ENCODE assay signal across 10 cellular contexts in genomic region chr12:51847830-51848727, GRCh38. TPM values are rescaled to one million over a fixed set of nuclear protein-coding genes. Genes with fewer than 3 reads are reported as not detected.
DNase-seq lines count a peak whose midpoint lies in the region; ATAC-seq and TF ChIP-seq lines count a peak whose summit lies in the region.
"Had no signal": no experiment of that assay in that cellular context is flagged by ENCODE, and none has a peak within 500 bp of the region (broad histone marks: within the 10 kb centered on the region; RNA-seq: fewer than 3 reads in every experiment).

TSS of gene FIGNL2 (minus strand) at chr12:51848718. CDS start at chr12:51822413, 26,305 bp downstream.

- no peak for TF ChIP-seq POLR2A in Peyer's patch (IDR thresholded peaks at IDR 0.05)

- peaks cover 4% of the 10 kb centered on the region for H3K36me3 Mint-ChIP-seq in progenitor cell of endocrine pancreas (ENCODE audit: insufficient read depth)
- H3K36me3 Mint-ChIP-seq: activated naive CD4-positive, alpha-beta T cell treated with anti-CD3 and anti-CD28 coated beads, Interleukin-2, amount 50 U/mL, for 72 hours had no signal

- H3K27ac Mint-ChIP-seq in progenitor cell of endocrine pancreas, result peak within 1 kb of the TSS; percentile 90
- H3K27ac Mint-ChIP-seq: activated naive CD4-positive, alpha-beta T cell treated with anti-CD3 and anti-CD28 coated beads, Interleukin-2, amount 50 U/mL, for 72 hours had no signal

- H3K36me3 ChIP-seq in BLaER1, result no peaks in the 10 kb centered on the region
- H3K36me3 ChIP-seq in Peyer's patch, result no peaks in the 10 kb centered on the region
- no peaks in the 10 kb centered on the region for H3K36me3 ChIP-seq in SJCRH30

- H3K9me3 Mint-ChIP-seq in progenitor cell of endocrine pancreas (ENCODE audit: low read depth), result no peaks in the 10 kb centered on the region
- H3K9me3 Mint-ChIP-seq: activated naive CD4-positive, alpha-beta T cell treated with anti-CD3 and anti-CD28 coated beads, Interleukin-2, amount 50 U/mL, for 72 hours had no signal

- no peak for DNase-seq in Peyer's patch
- DNase-seq in left cardiac atrium, result no peak
- peak; percentile 52 for DNase-seq in progenitor cell of endocrine pancreas (ENCODE audit: low spot score, unreplicated experiment)
- DNase-seq in SJCRH30, result no peak
- no peak for DNase-seq in NCI-H1417 (lab: John Stamatoyannopoulos, UW)
- no peak for DNase-seq in central memory CD4-positive, alpha-beta T cell
- no peak for DNase-seq in iPS-NIHi7 (ENCODE audit: extremely low spot score)
- DNase-seq: NCI-H1930 had no signal

- no peaks in the 10 kb centered on the region for H3K27me3 Mint-ChIP-seq in progenitor cell of endocrine pancreas

- H3K9ac ChIP-seq in BLaER1, result no peak within 1 kb of the TSS

- H4K20me1 ChIP-seq in BLaER1, result no peaks in the 10 kb centered on the region

- no peaks in the 10 kb centered on the region for H3K9me3 ChIP-seq in BLaER1
- H3K9me3 ChIP-seq in Peyer's patch, result no peaks in the 10 kb centered on the region
- H3K9me3 ChIP-seq in SJCRH30 (replicated peaks), result no peaks in the 10 kb centered on the region

- H3K4me3 ChIP-seq in BLaER1 (0 out of 2 replicates have a peak within 1 kb of the TSS, but pooled peaks have one; percentile 7), Peyer's patch (peak within 1 kb of the TSS; percentile 31 to 59 (median 51)), SJCRH30 (no peak within 1 kb of the TSS)

- H3K27ac ChIP-seq in BLaER1 (no peak within 1 kb of the TSS), Peyer's patch (peak within 1 kb of the TSS; percentile 12 to 63 (median 60)), SJCRH30 (no peak within 1 kb of the TSS)

- H3K4me3 Mint-ChIP-seq in progenitor cell of endocrine pancreas (ENCODE audit: low read depth), result peak within 1 kb of the TSS; percentile 87

- H3K27me3 ChIP-seq in BLaER1, result peaks cover 35% of the 10 kb centered on the region
- peaks cover 0 to 36% of the 10 kb centered on the region in 2 donors for H3K27me3 ChIP-seq in Peyer's patch
- peaks cover 24% of the 10 kb centered on the region for H3K27me3 ChIP-seq in SJCRH30

- H3K4me1 Mint-ChIP-seq in progenitor cell of endocrine pancreas (ENCODE audit: low read depth), result peaks cover 35% of the 10 kb centered on the region

- ATAC-seq in left cardiac atrium, result peak; percentile 45

- H3K4me1 ChIP-seq in BLaER1 (peaks cover 41% of the 10 kb centered on the region), Peyer's patch (peaks cover 0 to 24% (median 10%) of the 10 kb centered on the region in 4 donors), SJCRH30 (no peaks in the 10 kb centered on the region)

- peak within 1 kb of the TSS; percentile 97 for H3K4me2 ChIP-seq in BLaER1

- intact Hi-C loops in left cardiac atrium (cut with DNase I), result no loop called here

- TF ChIP-seq CTCF in Peyer's patch (IDR thresholded peaks at IDR 0.05), result no peak
- TF ChIP-seq CTCF in progenitor cell of endocrine pancreas (IDR thresholded peaks at IDR 0.05; ENCODE audit: unreplicated experiment), result no peak

RNA-seq across cellular contexts. Expression of gene FIGNL2, which starts in this region (rescaled TPM):
- under 1 TPM in 1 of 4 donors, not detected in 3; 0.19 TPM for total RNA-seq in Peyer's patch
- under 1 TPM; 0.39 to 0.47 TPM for total RNA-seq in left cardiac atrium
- 44.5 and 46.7 TPM in 2 replicates for total RNA-seq in progenitor cell of endocrine pancreas
- 0.02 TPM in 1 of 2 replicates, not detected in the other for total RNA-seq in SJCRH30 (2014; rRNA removed; shearing (Covaris generic))

Comparison
In these comparisons a context has a peak if more than half of its experiments do, and no peak if none do; other contexts are left out.
1. RNA of gene FIGNL2 (total RNA-seq): 44.5 to 46.7 TPM in progenitor cell of endocrine pancreas; 0.39 to 0.47 TPM in left cardiac atrium, 0.02 TPM in SJCRH30 and 0.19 TPM in Peyer's patch; every median in the first group is over 10 times any median in the second.
2. Peak in ATAC-seq in left cardiac atrium; RNA of the gene not detected or under 1 TPM.
3. H3K27ac ChIP-seq: peak in Peyer's patch (4 of 4); none in BLaER1 (single experiment) and SJCRH30 (single experiment).